Comparison of ENCODE assay signal across 28 cellular contexts in genomic region chr6:14618759-14619418, GRCh38.
"Had no signal": no experiment of that assay in that cellular context is flagged by ENCODE, and none has a peak within 500 bp of the region (broad histone marks: within the 10 kb centered on the region; RNA-seq: fewer than 3 reads in every experiment).

No MANE protein-coding gene starts in this region.

- H2AFZ ChIP-seq: parathyroid adenoma had no signal

- FAIRE-seq: endothelial cell of umbilical vein, islet of Langerhans had no signal

- H3K27me3 Mint-ChIP-seq: naive B cell had no signal

- ATAC-seq: left cardiac atrium; left lung; mucosa of descending colon; sciatic nerve; stimulated activated effector memory CD8-positive, alpha-beta T cell treated with anti-CD3 and anti-CD28 coated beads, Interleukin-12 subunit alpha, Interleukin-12 subunit beta, amount 100 ng/mL, for 72 hours had no signal

- H3K79me2 ChIP-seq: parathyroid adenoma had no signal

- H3K9me3 ChIP-seq: mucosa of descending colon, thyroid gland had no signal

- H3K27ac ChIP-seq: coronary artery, esophagus squamous epithelium, heart right ventricle, left lung, parathyroid adenoma, stomach, thyroid gland had no signal

- H3K27ac Mint-ChIP-seq: mesothelial cell of epicardium; natural killer cell treated with Interleukin-12 subunit alpha and Interleukin-12 subunit beta and Interleukin-15 and Interleukin-18, amount 100 ng/mL, for 72 hours; progenitor cell of endocrine pancreas; stimulated activated effector memory CD8-positive, alpha-beta T cell treated with anti-CD3 and anti-CD28 coated beads, Interleukin-12 subunit alpha, Interleukin-12 subunit beta, amount 100 ng/mL, for 72 hours had no signal

- H3K36me3 ChIP-seq: esophagus squamous epithelium, heart right ventricle, left lung, stomach, thyroid gland had no signal

- H3K27me3 ChIP-seq: esophagus squamous epithelium, heart right ventricle, left lung, stomach, thyroid gland had no signal

- H3K9ac ChIP-seq: parathyroid adenoma had no signal

- DNase-seq: dermis blood vessel endothelial cell; effector memory CD4-positive, alpha-beta T cell; esophagus squamous epithelium; foreskin melanocyte; glutamatergic neuron; hippocampal formation; left cardiac atrium; left lung; mesenchymal stem cell; mucosa of descending colon; naive B cell; stimulated activated CD4-positive, alpha-beta T cell treated with anti-CD3 and anti-CD28 coated beads, Interleukin-2, amount 100 ng/mL, for 24 hours; stimulated activated CD4-positive, alpha-beta T cell treated with anti-CD3 and anti-CD28 coated beads, Interleukin-4, amount 100 ng/mL, for 24 hours; stimulated activated naive CD4-positive, alpha-beta T cell treated with Interleukin-2 at 50 U/mL for 16 hours; trophoblast cell had no signal

- H3K4me3 Mint-ChIP-seq: mesothelial cell of epicardium; natural killer cell treated with Interleukin-12 subunit alpha and Interleukin-12 subunit beta and Interleukin-15 and Interleukin-18, amount 100 ng/mL, for 72 hours; neural crest cell; stimulated activated effector memory CD8-positive, alpha-beta T cell treated with anti-CD3 and anti-CD28 coated beads, Interleukin-12 subunit alpha, Interleukin-12 subunit beta, amount 100 ng/mL, for 72 hours had no signal

- H3K36me3 Mint-ChIP-seq: mesothelial cell of epicardium; natural killer cell treated with Interleukin-12 subunit alpha and Interleukin-12 subunit beta and Interleukin-15 and Interleukin-18, amount 100 ng/mL, for 72 hours; stimulated activated effector memory CD8-positive, alpha-beta T cell treated with anti-CD3 and anti-CD28 coated beads, Interleukin-12 subunit alpha, Interleukin-12 subunit beta, amount 100 ng/mL, for 72 hours had no signal

- H3K4me3 ChIP-seq: coronary artery, esophagus squamous epithelium, heart right ventricle, left lung, mucosa of descending colon, stomach, thyroid gland had no signal
